In the genomic region with DNA sequence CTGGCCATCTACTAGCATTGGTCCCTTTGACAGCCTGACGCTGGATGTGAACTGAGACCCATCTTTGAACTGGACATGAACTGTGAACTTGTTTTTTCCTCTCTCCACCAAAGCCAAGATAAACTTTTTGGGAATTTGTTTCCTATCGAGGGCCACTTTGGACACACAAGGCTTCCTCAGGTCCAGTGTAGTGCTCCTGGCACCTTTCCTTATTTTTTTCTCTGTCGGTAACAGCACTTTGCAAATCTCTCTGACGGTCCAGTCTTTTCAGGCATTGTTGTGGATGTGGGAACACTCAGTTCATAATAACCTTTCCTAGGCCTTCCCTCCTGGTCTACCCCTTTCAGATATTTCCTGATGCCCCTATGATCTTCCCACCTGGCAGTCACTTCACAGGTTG, we compare ENCODE assay signal across 33 cellular contexts. TPM values are rescaled to one million over a fixed set of nuclear protein-coding genes. Genes with fewer than 3 reads are reported as not detected.
"Had no signal": no experiment of that assay in that cellular context is flagged by ENCODE, and none has a peak within 500 bp of the region (broad histone marks: within the 10 kb centered on the region; RNA-seq: fewer than 3 reads in every experiment).

No MANE protein-coding gene starts in this region.

- H3K4me3 ChIP-seq: adrenal gland, ascending aorta, body of pancreas, breast epithelium, cardiac muscle cell had no signal

- H3K9me3 ChIP-seq: adrenal gland, ascending aorta, body of pancreas, breast epithelium had no signal

- DNase-seq: activated effector memory CD4-positive, alpha-beta T cell treated with anti-CD3 and anti-CD28 coated beads, Interleukin-2, amount 50 U/mL, for 16 hours; activated effector memory CD4-positive, alpha-beta T cell treated with Interleukin-2 at 50 U/mL for 16 hours; activated gamma-delta T cell; activated gamma-delta T cell treated with Interleukin-2 at 50 U/mL for 16 hours; activated naive CD4-positive, alpha-beta T cell; activated naive CD4-positive, alpha-beta T cell treated with anti-CD3 and anti-CD28 coated beads for 36 hours; activated naive CD4-positive, alpha-beta T cell treated with anti-CD3 and anti-CD28 coated beads, Interleukin-2, amount 10 ng/mL, durations not matched to agents 7 days and 5 days; activated naive CD4-positive, alpha-beta T cell treated with anti-CD3 and anti-CD28 coated beads, Interleukin-2, amount 50 U/mL, for 16 hours; activated naive CD4-positive, alpha-beta T cell treated with Interleukin-2 at 50 U/mL for 16 hours; activated naive CD8-positive, alpha-beta T cell treated with anti-CD3 and anti-CD28 coated beads for 36 hours; activated naive CD8-positive, alpha-beta T cell treated with anti-CD3 and anti-CD28 coated beads, Interleukin-2, amount 10 ng/mL, durations not matched to agents 7 days and 5 days; activated naive CD8-positive, alpha-beta T cell treated with anti-CD3 and anti-CD28 coated beads, Interleukin-2, amount 50 U/mL, for 24 hours; activated T-cell treated with anti-CD3 and anti-CD28 coated beads, Interleukin-2, amount 50 U/mL, for 24 hours; activated T-cell treated with anti-CD3 and anti-CD28 coated beads, Interleukin-2, amount 50 U/mL, for 4 hours; activated T-cell treated with anti-CD3 and anti-CD28 coated beads, Interleukin-2, amount 50 U/mL, for 48 hours; activated T-cell treated with anti-CD3 and anti-CD28 coated beads, Interleukin-2, amount 50 U/mL, for 72 hours; adrenal gland; amniotic stem cell; amygdala; anterior cingulate cortex; aorta; body of pancreas; brain microvascular endothelial cell; central memory CD4-positive, alpha-beta T cell; cerebellar nuclear complex had no signal

- ATAC-seq: activated naive CD4-positive, alpha-beta T cell treated with anti-CD3 and anti-CD28 coated beads, Interleukin-2, amount 50 U/mL, for 72 hours; activated naive CD8-positive, alpha-beta T cell treated with anti-CD3 and anti-CD28 coated beads, Interleukin-2, amount 50 U/mL, for 24 hours; activated T-cell treated with anti-CD3 and anti-CD28 coated beads, Interleukin-2, amount 50 U/mL, for 4 hours; activated T-cell treated with anti-CD3 and anti-CD28 coated beads, Interleukin-2, amount 50 U/mL, for 72 hours; activated T-helper 17 cell treated with anti-CD3 and anti-CD28 coated beads, Interleukin-2, amount 50 U/mL, for 72 hours; body of pancreas had no signal

- H3K36me3 ChIP-seq: adrenal gland, ascending aorta, brain microvascular endothelial cell, breast epithelium, cardiac muscle cell had no signal

- H3K27ac ChIP-seq: adrenal gland, ascending aorta, body of pancreas, brain microvascular endothelial cell, breast epithelium, cardiac muscle cell had no signal

- H3K27me3 ChIP-seq: ascending aorta had no signal

RNA-seq across cellular contexts. Expression of a gene that starts 5.0 kb away (rescaled TPM):
- total RNA-seq: activated naive CD8-positive, alpha-beta T cell treated with anti-CD3 and anti-CD28 coated beads, Interleukin-2, amount 10 ng/mL, durations not matched to agents 7 days and 5 days; activated T-helper 1 cell treated with anti-CD3 and anti-CD28 coated beads, Interleukin-12 subunit alpha, Interleukin-12 subunit beta, Interleukin-2, Interleukin-4 antibody, amounts not matched to agents 30 ng/mL and 10 ng/mL and 1 ng/mL, durations not matched to agents 14 hours and 24 hours and 36 hours; activated T-helper 17 cell treated with anti-CD3 and anti-CD28 coated beads, Interleukin-2, amount 50 U/mL, for 72 hours; activated T-helper 2 cell treated with anti-CD3 and anti-CD28 coated beads, Interferon-gamma antibody, Interleukin-2, Interleukin-4, amounts not matched to agents 10 μg/mL and 5 μg/mL and 100 μg/mL, durations not matched to agents 14 hours and 24 hours and 36 hours; adrenal gland; ascending aorta; bronchial epithelial cell had no signal
